Comparison of ENCODE assay signal across 22 cellular contexts in genomic region chr1:93705897-93706500, GRCh38. TPM values are rescaled to one million over a fixed set of nuclear protein-coding genes. Genes with fewer than 3 reads are reported as not detected.
DNase-seq lines count a peak whose midpoint lies in the region; ATAC-seq, FAIRE-seq and TF ChIP-seq lines count a peak whose summit lies in the region.
"Had no signal": no experiment of that assay in that cellular context is flagged by ENCODE, and none has a peak within 500 bp of the region (broad histone marks: within the 10 kb centered on the region; RNA-seq: fewer than 3 reads in every experiment).

No MANE protein-coding gene starts in this region.

- no peaks in the 10 kb centered on the region for H3K9me3 Mint-ChIP-seq in WTC11
- H3K9me3 Mint-ChIP-seq: activated naive CD4-positive, alpha-beta T cell treated with anti-CD3 and anti-CD28 coated beads, Interleukin-2, amount 50 U/mL, for 24 hours; CD8-positive, alpha-beta T cell; natural killer cell treated with Interleukin-12 subunit alpha and Interleukin-12 subunit beta and Interleukin-15 and Interleukin-18, amount 100 ng/mL, for 72 hours; T-helper 1 cell treated with Interleukin-12 subunit alpha and Interleukin-12 subunit beta and Interleukin-4 antibody, amounts not matched to agents 30 μg/mL and 1 μg/mL, for 36 hours had no signal

- H3K9ac ChIP-seq in IMR-90 (ENCODE audit: low read depth, low read length) (no peak overlapping the region), mesendoderm (ENCODE audit: low read length) (no peak overlapping the region)

- H2BK5ac ChIP-seq in IMR-90 (ENCODE audit: low read depth, low read length, poor library complexity, severe bottlenecking) (no peak overlapping the region), mesendoderm (ENCODE audit: low read length) (no peak overlapping the region)

- no peaks in the 10 kb centered on the region for H3K9me3 ChIP-seq in IMR-90 (ENCODE audit: control insufficient read depth, insufficient read depth, low read length)
- H3K9me3 ChIP-seq: lower lobe of right lung, prostate gland had no signal

- H3K27ac ChIP-seq in IMR-90 (ENCODE audit: insufficient read depth, low read length) (no peak overlapping the region), mesendoderm (ENCODE audit: low read depth, low read length) (no peak overlapping the region)
- H3K27ac ChIP-seq: 22Rv1, brain microvascular endothelial cell, lower lobe of right lung, prostate gland had no signal

- POLR2A ChIA-PET in IMR-90 (lab: Charles Lee; ENCODE audit: unreplicated experiment) = no interaction called here
- POLR2A ChIA-PET in WTC11 (lab: Charles Lee) = no interaction called here

- no peak overlapping the region for H4K8ac ChIP-seq in IMR-90 (ENCODE audit: low read depth in 2 of 2, low read length in 2 of 2)
- H4K8ac ChIP-seq in mesendoderm (ENCODE audit: low read depth, low read length) = no peak overlapping the region

- no peak overlapping the region for H3K4me3 ChIP-seq in IMR-90 (ENCODE audit: insufficient read depth, low read depth, low read length)
- H3K4me3 ChIP-seq in mesendoderm (ENCODE audit: low read length) = no peak overlapping the region
- H3K4me3 ChIP-seq: lower lobe of right lung, prostate gland had no signal

- no peak overlapping the region for H2BK20ac ChIP-seq in IMR-90 (ENCODE audit: low read depth, low read length)

- peak; percentile 1 for DNase-seq in DMS 273 treated with DMSO at 0.1 percent for 48 hours (lab: John Stamatoyannopoulos, UW)
- DNase-seq in DMS 273 (lab: John Stamatoyannopoulos, UW; ENCODE audit: unreplicated experiment) = no peak
- peak; percentile 22 for DNase-seq in IMR-90
- no peak for DNase-seq in WTC11 (ENCODE audit: low spot score)
- peak; percentile 40 for DNase-seq in mesendoderm
- no peak for DNase-seq in urothelium cell line (ENCODE audit: low spot score)
- DNase-seq in medulla oblongata (ENCODE audit: extremely low spot score) = no peak
- DNase-seq: activated CD4-positive, alpha-beta T cell treated with anti-CD3 and anti-CD28 coated beads for 1 hour; brain microvascular endothelial cell; CD8-positive, alpha-beta T cell; GF-D8; Karpas-422; lower lobe of right lung; NCI-H2029 had no signal

- H3K79me1 ChIP-seq in IMR-90 (ENCODE audit: low read depth in 1 of 2, low read length in 2 of 2) = peaks cover 6 to 9% of the 10 kb centered on the region in 2 experiments; a peak in 2 of 4 replicates
- H3K79me1 ChIP-seq in mesendoderm (ENCODE audit: low read length) = no peaks in the 10 kb centered on the region

- no CpG with 5 or more reads among the region's 2 CpGs for WGBS in IMR-90 (ENCODE audit: extremely low coverage in 2 of 2, insufficient read length in 1 of 2), 2 experiments
- no CpG with 5 or more reads among the region's 2 CpGs for WGBS in mesendoderm (ENCODE audit: extremely low coverage, insufficient coverage, low lambda C conversion rate)

- no peak for TF ChIP-seq POLR2A in IMR-90 (IDR thresholded peaks at IDR 0.05; ENCODE audit: low read depth, low read length)

- no peaks in the 10 kb centered on the region for H3K36me3 Mint-ChIP-seq in WTC11
- H3K36me3 Mint-ChIP-seq: activated naive CD4-positive, alpha-beta T cell treated with anti-CD3 and anti-CD28 coated beads, Interleukin-2, amount 50 U/mL, for 24 hours; CD8-positive, alpha-beta T cell; natural killer cell treated with Interleukin-12 subunit alpha and Interleukin-12 subunit beta and Interleukin-15 and Interleukin-18, amount 100 ng/mL, for 72 hours had no signal

- peak overlapping the region; percentile 1 for H2AFZ ChIP-seq in IMR-90 (replicated peaks; ENCODE audit: low read length, poor library complexity)

- H3K79me2 ChIP-seq in mesendoderm (ENCODE audit: control insufficient read depth, insufficient read depth, low read length) = no peaks in the 10 kb centered on the region

- in situ Hi-C loops in IMR-90 (cut with MboI; ENCODE audit: low sequenced_read_pairs) = no loop called here

- no peaks in the 10 kb centered on the region for H3K36me3 ChIP-seq in IMR-90 (ENCODE audit: control insufficient read depth, insufficient read depth, low read length)
- H3K36me3 ChIP-seq in mesendoderm (ENCODE audit: control insufficient read depth, insufficient read depth, low read length) = no peaks in the 10 kb centered on the region
- H3K36me3 ChIP-seq: brain microvascular endothelial cell, lower lobe of right lung, prostate gland had no signal

- H3K18ac ChIP-seq in IMR-90 (ENCODE audit: low read depth, low read length) (no peak overlapping the region), mesendoderm (ENCODE audit: low read length) (no peak overlapping the region)

- no peak for ATAC-seq in IMR-90 (ENCODE audit: low read depth)
- ATAC-seq in WTC11 = peak; percentile 35
- ATAC-seq in HG02623 (IDR thresholded peaks at IDR 0.05; ENCODE audit: unreplicated experiment) = no peak
- ATAC-seq: CD8-positive, alpha-beta T cell; lower lobe of right lung; natural killer cell treated with Interleukin-12 subunit alpha and Interleukin-12 subunit beta and Interleukin-15 and Interleukin-18, amount 100 ng/mL, for 72 hours; Right ventricle myocardium inferior had no signal

- no peaks in the 10 kb centered on the region for H3K27me3 Mint-ChIP-seq in WTC11 (ENCODE audit: low read depth)
- H3K27me3 Mint-ChIP-seq: activated naive CD4-positive, alpha-beta T cell treated with anti-CD3 and anti-CD28 coated beads, Interleukin-2, amount 50 U/mL, for 24 hours had no signal

- no peak overlapping the region for H3K14ac ChIP-seq in IMR-90 (replicated peaks; ENCODE audit: low read depth, low read length)

- CTCF ChIA-PET in IMR-90 (lab: Yijun Ruan, JAX) (interaction anchor here (1.0 kb wide), 1 partner anchor 30 kb away, joined by 3 read pairs; no protein-coding TSS in a partner anchor), WTC11 (lab: Charles Lee) (interaction anchor here (0.6 to 2.9 kb wide), 6 partner anchors 9 to 138 kb away, joined by 3 to 16 read pairs (median 6); no protein-coding TSS in a partner anchor)

- H3K23ac ChIP-seq in IMR-90 (ENCODE audit: low read depth, low read length) (no peak overlapping the region), mesendoderm (ENCODE audit: low read length) (no peak overlapping the region)

- H3K56ac ChIP-seq in IMR-90 (ENCODE audit: extremely low read depth, insufficient read depth, low read length) (no peak overlapping the region), mesendoderm (ENCODE audit: low read length) (peak overlapping the region; percentile 12)

- intact Hi-C loops in IMR-90 (cut with micrococcal nuclease) = no loop called here

- H3K27me3 ChIP-seq in IMR-90 (ENCODE audit: control insufficient read depth, insufficient read depth, low read length) (no peaks in the 10 kb centered on the region), mesendoderm (ENCODE audit: insufficient read depth, low read length, poor library complexity) (no peaks in the 10 kb centered on the region)
- H3K27me3 ChIP-seq: brain microvascular endothelial cell had no signal

- no peak overlapping the region for H3K4ac ChIP-seq in IMR-90 (ENCODE audit: low read depth, low read length)
- peak overlapping the region; percentile 36 for H3K4ac ChIP-seq in mesendoderm (ENCODE audit: low read depth, low read length)

- dilution Hi-C loops in IMR-90 (cut with HindIII; ENCODE audit: low sequenced_read_pairs, unreplicated experiment) = no loop called here

- no TSS peak for BruUV-seq in IMR-90 (replicated peaks; lab: Mats Ljungman, UMichigan)

- H3K4me1 ChIP-seq in IMR-90 (ENCODE audit: control insufficient read depth, insufficient read depth, low read length) (peaks cover 19% of the 10 kb centered on the region), mesendoderm (ENCODE audit: control insufficient read depth, low read depth, low read length) (peaks cover 18% of the 10 kb centered on the region)
- H3K4me1 ChIP-seq: prostate gland had no signal

- peaks cover 17% of the 10 kb centered on the region for H3K4me1 Mint-ChIP-seq in WTC11

- H3K27ac Mint-ChIP-seq in WTC11 = no peak overlapping the region
- H3K27ac Mint-ChIP-seq: activated naive CD4-positive, alpha-beta T cell treated with anti-CD3 and anti-CD28 coated beads, Interleukin-2, amount 50 U/mL, for 24 hours; CD8-positive, alpha-beta T cell; T-helper 1 cell treated with Interleukin-12 subunit alpha and Interleukin-12 subunit beta and Interleukin-4 antibody, amounts not matched to agents 30 μg/mL and 1 μg/mL, for 36 hours had no signal

- TF ChIP-seq CTCF in IMR-90 (conservative IDR thresholded peaks at IDR 0.05; ENCODE audit: low read depth, low read length) = no peak
- TF ChIP-seq CTCF in WTC11 (IDR thresholded peaks at IDR 0.05) = no peak

- H3K4me2 ChIP-seq in IMR-90 (ENCODE audit: low read depth, low read length) = no peak overlapping the region
- H3K4me2 ChIP-seq in mesendoderm (ENCODE audit: low read length) = no peak overlapping the region

- no peak for TF ChIP-seq RAD21 in IMR-90 (IDR thresholded peaks at IDR 0.05; ENCODE audit: low read length)

- H2AK9ac ChIP-seq in IMR-90 (replicated peaks; ENCODE audit: low read depth, low read length, poor library complexity) = no peak overlapping the region

- H4K20me1 ChIP-seq in IMR-90 (ENCODE audit: insufficient read depth, low read length) = no peaks in the 10 kb centered on the region

- H2BK15ac ChIP-seq in IMR-90 (ENCODE audit: low read depth, low read length) (peak overlapping the region; percentile 40; the same call in 1 of the 3 replicates), mesendoderm (replicated peaks; ENCODE audit: low read depth) (no peak overlapping the region)

- no peak overlapping the region for H4K91ac ChIP-seq in IMR-90 (ENCODE audit: insufficient read depth, low read depth, low read length)

- no peak for FAIRE-seq in urothelium cell line (lab: Jason Lieb, UNC)
- FAIRE-seq: frontal cortex had no signal

- H3K4me3 Mint-ChIP-seq in WTC11 = no peak overlapping the region
- H3K4me3 Mint-ChIP-seq: activated naive CD4-positive, alpha-beta T cell treated with anti-CD3 and anti-CD28 coated beads, Interleukin-2, amount 50 U/mL, for 24 hours; CD8-positive, alpha-beta T cell; natural killer cell treated with Interleukin-12 subunit alpha and Interleukin-12 subunit beta and Interleukin-15 and Interleukin-18, amount 100 ng/mL, for 72 hours; T-helper 1 cell treated with Interleukin-12 subunit alpha and Interleukin-12 subunit beta and Interleukin-4 antibody, amounts not matched to agents 30 μg/mL and 1 μg/mL, for 36 hours had no signal

- H2AK5ac ChIP-seq in IMR-90 (ENCODE audit: low read depth, low read length) (0 out of 2 replicates have a peak overlapping the region, but pooled peaks have one; percentile 13), mesendoderm (ENCODE audit: low read length) (no peak overlapping the region)

- H3K9me1 ChIP-seq in IMR-90 (ENCODE audit: insufficient read depth, low read length) = peaks cover 18% of the 10 kb centered on the region

- H2BK120ac ChIP-seq in IMR-90 (ENCODE audit: low read depth, low read length) (peak overlapping the region; percentile 42; the same call in 1 of the 2 replicates), mesendoderm (ENCODE audit: low read depth, low read length) (no peak overlapping the region)

- H4K5ac ChIP-seq in IMR-90 (ENCODE audit: low read depth, low read length) (no peak overlapping the region), mesendoderm (ENCODE audit: low read length) (no peak overlapping the region)

RNA-seq across cellular contexts. Expression of gene BCAR3, which starts 24.4 kb away (rescaled TPM):
- total RNA-seq in IMR-90 (2012; rRNA removed) (46.4 TPM in 2 replicates), WTC11 (2021) (9.3 to 14.8 TPM (median 9.6 TPM) in 3 replicates)
- 41.4 and 47.9 TPM in 2 replicates for polyA plus RNA-seq in IMR-90 (2012; rRNA removed)
- 28.9 and 33.4 TPM in 2 replicates for polyA plus RNA-seq in IMR-90 (2012; cell fraction: cytosol; rRNA removed)
- 41.5 and 54.4 TPM in 2 replicates for polyA plus RNA-seq in IMR-90 (2012; cell fraction: nucleus; rRNA removed; ENCODE audit: low replicate concordance)
- 23.5 TPM for polyA plus RNA-seq in mesendoderm (2013, experiment 1 of 2)
- polyA plus RNA-seq in mesendoderm (2013, experiment 2 of 2) = 23.0 TPM

Comparison
In these comparisons a context has a peak if more than half of its experiments do, and no peak if none do; other contexts are left out.
1. DNase-seq: peak in DMS 273 treated with DMSO at 0.1 percent for 48 hours (single experiment), IMR-90 (single experiment) and mesendoderm (single experiment); none in DMS 273 (single experiment), WTC11 (single experiment), urothelium cell line (single experiment) and medulla oblongata (single experiment).